26 cellular contexts compared by ENCODE assay signal in genomic region chr1:4091996-4092395, GRCh38.
A peak's percentile ranks its signal among the peaks of the same experiment; 100 is the strongest.
DNase-seq lines count a peak whose midpoint lies in the region; ATAC-seq, FAIRE-seq and TF ChIP-seq lines count a peak whose summit lies in the region.
"Had no signal": no experiment of that assay in that cellular context is flagged by ENCODE, and none has a peak within 500 bp of the region (broad histone marks: within the 10 kb centered on the region; RNA-seq: fewer than 3 reads in every experiment).

No MANE protein-coding gene starts in this region.

- no peak for TF ChIP-seq POLR2A in HepG2 (IDR thresholded peaks at IDR 0.05; ENCODE audit: insufficient read depth in 1 of 2, low read depth in 2 of 2, low read length in 2 of 2)
- no peak for TF ChIP-seq POLR2A in right lobe of liver (IDR thresholded peaks at IDR 0.05)
- no peak for TF ChIP-seq POLR2A in sigmoid colon (IDR thresholded peaks at IDR 0.05)
- TF ChIP-seq POLR2A in suprapubic skin (IDR thresholded peaks at IDR 0.05): no peak
- no peak for TF ChIP-seq POLR2A in stomach (IDR thresholded peaks at IDR 0.05)

- H3K4me2 ChIP-seq in HepG2 (ENCODE audit: low read depth, low read length): no peak overlapping the region
- H3K4me2 ChIP-seq: BLaER1 had no signal

- DNase-seq in HepG2 (ENCODE audit: low spot score) (no peak), right lobe of liver (no peak), posterior vena cava (ENCODE audit: low spot score) (peak; percentile 13), sigmoid colon (peak; percentile 36), suprapubic skin (ENCODE audit: low spot score in 2 of 2) (peak; percentile 14 to 35), stomach (no peak), EL (no peak)
- no peak for DNase-seq in stimulated activated CD4-positive, alpha-beta T cell treated with anti-CD3 and anti-CD28 coated beads, Interleukin-1b, Interleukin-23, amount 100 ng/mL, for 48 hours
- DNase-seq: 8988T; ACHN; BE2C; C1 segment of cervical spinal cord; CD4-positive, alpha-beta memory T cell; CD4-positive, CD25-positive, alpha-beta regulatory T cell; COR-L47; DMS 273 treated with DMSO at 0.1 percent for 48 hours; DMS153; DMS53; DMS79; DND-41; GF-D8 had no signal

- in situ Hi-C loops in HepG2 (cut with HindIII; ENCODE audit: extremely low pct_ligation_motif_present, low pct_unique_long_range_greater_than_20kb): no loop called here

- H3K4me1 ChIP-seq in HepG2 (ENCODE audit: insufficient read depth, low read length) (no peaks in the 10 kb centered on the region), right lobe of liver (no peaks in the 10 kb centered on the region), sigmoid colon (no peaks in the 10 kb centered on the region), suprapubic skin (no peaks in the 10 kb centered on the region), stomach (no peaks in the 10 kb centered on the region)
- H3K4me1 ChIP-seq: BE2C had no signal

- TF ChIP-seq CTCF in HepG2 (CRISPR knock-in tag; IDR thresholded peaks at IDR 0.05): no peak
- TF ChIP-seq CTCF in right lobe of liver (IDR thresholded peaks at IDR 0.05): no peak
- no peak for TF ChIP-seq CTCF in sigmoid colon (IDR thresholded peaks at IDR 0.05)
- TF ChIP-seq CTCF in suprapubic skin (IDR thresholded peaks at IDR 0.05): no peak
- TF ChIP-seq CTCF in stomach (IDR thresholded peaks at IDR 0.05): no peak

- WGBS in HepG2 (ENCODE audit: low lambda C conversion rate): 50% methylated on average over 1 of the region's 7 CpGs
- 73% methylated on average over 5 of the region's 7 CpGs for WGBS in right lobe of liver (ENCODE audit: insufficient coverage, low coverage, low lambda C conversion rate, missing lambda C conversion rate)
- 84 to 94% methylated on average over 7 of the region's 7 CpGs for WGBS in sigmoid colon, 2 donors
- WGBS in suprapubic skin: 100% methylated on average over 5 of the region's 7 CpGs
- WGBS in stomach, 5 donors: 82 to 92% (median 91%) methylated on average over 6 to 7 of the region's 7 CpGs

- POLR2A ChIA-PET in HepG2 (lab: Yijun Ruan, JAX): no interaction called here

- no peak for TF ChIP-seq RAD21 in HepG2 (CRISPR knock-in tag; IDR thresholded peaks at IDR 0.05)

- no peaks in the 10 kb centered on the region for H3K79me2 ChIP-seq in HepG2 (ENCODE audit: insufficient read depth, low read length)

- BruUV-seq in HepG2 (replicated peaks; lab: Mats Ljungman, UMichigan): no TSS peak

- no peak for FAIRE-seq in HepG2 (lab: Jason Lieb, UNC)
- FAIRE-seq: A204.1, G401.6, GM12891, GM19239 had no signal

- H3K27ac ChIP-seq in HepG2 (ENCODE audit: extremely low read length, insufficient read depth, low read length): no peak overlapping the region
- no peak overlapping the region for H3K27ac ChIP-seq in right lobe of liver
- H3K27ac ChIP-seq in sigmoid colon: no peak overlapping the region
- no peak overlapping the region for H3K27ac ChIP-seq in suprapubic skin
- H3K27ac ChIP-seq in stomach: no peak overlapping the region
- H3K27ac ChIP-seq: BLaER1 had no signal

- CTCF ChIA-PET in HepG2 (lab: Yijun Ruan, JAX; ENCODE audit: low intra/inter-chr PET ratio, low total read pairs): no interaction called here

- ATAC-seq in HepG2 (no peak), right lobe of liver (no peak)

- H3K4me3 ChIP-seq in HepG2 (replicated peaks in 1 of 3; ENCODE audit: insufficient read depth in 1 of 3, low read depth in 2 of 3, low read length in 3 of 3) (no peak overlapping the region), right lobe of liver (no peak overlapping the region), sigmoid colon (no peak overlapping the region), suprapubic skin (no peak overlapping the region), stomach (no peak overlapping the region)
- H3K4me3 ChIP-seq: BLaER1 had no signal

- no peak overlapping the region for H3K9ac ChIP-seq in HepG2 (ENCODE audit: insufficient read depth, low read depth, low read length)
- H3K9ac ChIP-seq: BLaER1 had no signal

- TF ChIP-seq EP300 in HepG2 (IDR thresholded peaks at IDR 0.05; ENCODE audit: low read depth in 2 of 2, low read length in 2 of 2) (no peak), HepG2 (CRISPR knock-in tag; IDR thresholded peaks at IDR 0.05; ENCODE audit: borderline replicate concordance) (no peak), sigmoid colon (IDR thresholded peaks at IDR 0.05) (no peak), suprapubic skin (IDR thresholded peaks at IDR 0.05) (no peak), stomach (IDR thresholded peaks at IDR 0.05) (no peak)

- no peaks in the 10 kb centered on the region for H4K20me1 ChIP-seq in HepG2 (ENCODE audit: insufficient read depth, low read length)
- H4K20me1 ChIP-seq: BLaER1 had no signal

- H3K9me3 ChIP-seq in HepG2 (ENCODE audit: low read length) (no peaks in the 10 kb centered on the region), right lobe of liver (no peaks in the 10 kb centered on the region), sigmoid colon (peaks cover 0 to 11% (median 7%) of the 10 kb centered on the region in 4 donors), suprapubic skin (peaks cover 21% of the 10 kb centered on the region), stomach (peaks cover 3 to 46% (median 35%) of the 10 kb centered on the region in 4 donors)
- H3K9me3 ChIP-seq: BE2C had no signal

- H3K27me3 ChIP-seq in HepG2 (ENCODE audit: control insufficient read depth in 1 of 2, insufficient read depth in 2 of 2, low read length in 2 of 2): peaks cover 0 to 19% of the 10 kb centered on the region in 2 experiments; a peak in 3 of 5 replicates
- no peaks in the 10 kb centered on the region for H3K27me3 ChIP-seq in right lobe of liver
- no peaks in the 10 kb centered on the region for H3K27me3 ChIP-seq in sigmoid colon
- H3K27me3 ChIP-seq in suprapubic skin: no peaks in the 10 kb centered on the region
- peaks cover 0 to 18% (median 0%) of the 10 kb centered on the region in 3 donors for H3K27me3 ChIP-seq in stomach
- H3K27me3 ChIP-seq: BE2C, BLaER1 had no signal

- intact Hi-C loops in HepG2 (cut with micrococcal nuclease; ENCODE audit: unreplicated experiment): no loop called here
- intact Hi-C loops in right lobe of liver (cut with DNase I): no loop called here
- intact Hi-C loops in posterior vena cava (cut with DNase I): no loop called here
- intact Hi-C loops in sigmoid colon (cut with DNase I): no loop called here
- intact Hi-C loops in stomach (cut with DNase I; ENCODE audit: low total_unique reads): no loop called here

- no peak overlapping the region for H2AFZ ChIP-seq in HepG2 (ENCODE audit: low read length)

- H3K36me3 ChIP-seq in HepG2 (replicated peaks in 1 of 2; ENCODE audit: control insufficient read depth in 1 of 2, insufficient read depth in 2 of 2, low read length in 2 of 2): no peaks in the 10 kb centered on the region
- H3K36me3 ChIP-seq in right lobe of liver: no peaks in the 10 kb centered on the region
- H3K36me3 ChIP-seq in sigmoid colon: no peaks in the 10 kb centered on the region
- H3K36me3 ChIP-seq in suprapubic skin: no peaks in the 10 kb centered on the region
- no peaks in the 10 kb centered on the region for H3K36me3 ChIP-seq in stomach
- H3K36me3 ChIP-seq: BE2C, BLaER1 had no signal

TF ChIP-seq in HepG2, 621 proteins besides CTCF, POLR2A, EP300 and RAD21:
- no peak for TF ChIP-seq KMT2A (CRISPR knock-in tag; IDR thresholded peaks at IDR 0.05)
- 0 out of 2 replicates have a peak, but pooled peaks have one; percentile 29 for TF ChIP-seq ZNF629 (CRISPR knock-in tag; conservative IDR thresholded peaks at IDR 0.05)

Comparison
In these comparisons a context has a peak if more than half of its experiments do, and no peak if none do; other contexts are left out.
1. DNase-seq: peak in posterior vena cava (single experiment), sigmoid colon (single experiment) and suprapubic skin (2 of 2); none in HepG2 (single experiment), right lobe of liver (0 of 3), stimulated activated CD4-positive, alpha-beta T cell treated with anti-CD3 and anti-CD28 coated beads, Interleukin-1b, Interleukin-23, amount 100 ng/mL, for 48 hours (single experiment), stomach (single experiment) and EL (single experiment).